In genomic region chr12:71685961-71686657, GRCh38 we compare ENCODE assay signal across 8 cellular contexts. TPM values are rescaled to one million over a fixed set of nuclear protein-coding genes. Genes with fewer than 3 reads are reported as not detected.
DNase-seq lines count a peak whose midpoint lies in the region; ATAC-seq and TF ChIP-seq lines count a peak whose summit lies in the region.

TMEM19 (plus strand) TSS chr12:71686082; CDS start chr12:71686681, 599 bp downstream.

- ATAC-seq in GM21360 (IDR thresholded peaks at IDR 0.05; ENCODE audit: unreplicated experiment), result peak; percentile 83

- H3K4me1 Mint-ChIP-seq in Caco-2 (ENCODE audit: low read depth, unreplicated experiment) (no peaks in the 10 kb centered on the region), endodermal cell (peaks cover 7% of the 10 kb centered on the region)

- peak within 1 kb of the TSS; percentile 46 for H3K4me3 ChIP-seq in Caco-2 (ENCODE audit: low read depth, low read length)
- H3K4me3 ChIP-seq in endodermal cell (ENCODE audit: low read length), result peak within 1 kb of the TSS; percentile 99

- H3K9me3 ChIP-seq in Caco-2, result no peaks in the 10 kb centered on the region
- no peaks in the 10 kb centered on the region for H3K9me3 ChIP-seq in endodermal cell (ENCODE audit: control insufficient read depth, low read length)

- peak within 1 kb of the TSS; percentile 83 for H3K27ac ChIP-seq in endodermal cell (ENCODE audit: low read depth, low read length)

- H3K27me3 Mint-ChIP-seq in Caco-2 (ENCODE audit: insufficient read depth, unreplicated experiment), result no peaks in the 10 kb centered on the region
- H3K27me3 Mint-ChIP-seq in endodermal cell (ENCODE audit: insufficient read depth), result no peaks in the 10 kb centered on the region

- H3K9me3 Mint-ChIP-seq in Caco-2 (ENCODE audit: unreplicated experiment) (no peaks in the 10 kb centered on the region), endodermal cell (no peaks in the 10 kb centered on the region)

- peak in 1 of 2 experiments; percentile 39 for TF ChIP-seq CTCF in Caco-2 (IDR thresholded peaks at IDR 0.05; ENCODE audit: insufficient read depth in 1 of 2, low read depth in 1 of 2, low read length in 1 of 2, severe bottlenecking in 1 of 2, unreplicated experiment in 1 of 2)
- TF ChIP-seq CTCF in endodermal cell (conservative IDR thresholded peaks at IDR 0.05), result peak; percentile 38

- peak within 1 kb of the TSS; percentile 93 for H3K27ac Mint-ChIP-seq in Caco-2 (ENCODE audit: unreplicated experiment)
- H3K27ac Mint-ChIP-seq in endodermal cell, result peak within 1 kb of the TSS; percentile 87

- CTCF ChIA-PET in Caco-2 (lab: Charles Lee), result interaction anchor here (1.0 to 4.3 kb wide), 4 partner anchors 18 to 61 kb away, joined by 4 to 49 read pairs (median 12); partner anchors contain the start of genes THAP2 and ZFC3H1

- H3K36me3 ChIP-seq in Caco-2 (ENCODE audit: control insufficient read depth, insufficient read depth, low read length), result no peaks in the 10 kb centered on the region
- H3K36me3 ChIP-seq in endodermal cell (ENCODE audit: control insufficient read depth, insufficient read depth, low read length), result peaks cover 4% of the 10 kb centered on the region

- 0 to 1% methylated on average over 26 to 61 of the region's 62 CpGs for WGBS in endodermal cell (ENCODE audit: insufficient coverage in 1 of 2, insufficient read length in 1 of 2), 2 experiments

- H3K4me1 ChIP-seq in Caco-2 (no peaks in the 10 kb centered on the region), endodermal cell (ENCODE audit: control insufficient read depth, insufficient read depth, low read length) (no peaks in the 10 kb centered on the region)

- H3K36me3 Mint-ChIP-seq in Caco-2 (ENCODE audit: insufficient read depth, unreplicated experiment) (no peaks in the 10 kb centered on the region), endodermal cell (ENCODE audit: low read depth) (no peaks in the 10 kb centered on the region)

- peak; percentile 89 to 91 for DNase-seq in Caco-2
- DNase-seq in HT1080 (ENCODE audit: low read depth), result peak; percentile 94
- DNase-seq in NOMO-1 treated with dmso at 0.1 percent for 144 hours (lab: John Stamatoyannopoulos, UW; ENCODE audit: unreplicated experiment), result peak; percentile 88
- peak; percentile 60 to 69 (median 62) for DNase-seq in activated CD8-positive, alpha-beta memory T cell treated with anti-CD3 and anti-CD28 coated beads for 48 hours (ENCODE audit: low read depth in 2 of 3, low spot score in 2 of 3)
- peak; percentile 97 for DNase-seq in endodermal cell
- peak; percentile 96 for DNase-seq in mesenteric fat pad (ENCODE audit: low spot score)
- peak; percentile 54 for DNase-seq in stimulated activated CD8-positive, alpha-beta memory T cell treated with anti-CD3 and anti-CD28 coated beads, Interleukin-15, amount 100 ng/mL, for 24 hours (ENCODE audit: low read depth)

- H3K9ac ChIP-seq in endodermal cell (ENCODE audit: extremely low read depth, low read length, poor library complexity, severe bottlenecking), result peak within 1 kb of the TSS; percentile 80

- BruUV-seq in Caco-2 (replicated peaks; lab: Mats Ljungman, UMichigan), result no TSS peak

- peak within 1 kb of the TSS; percentile 97 for H3K4me3 Mint-ChIP-seq in Caco-2 (ENCODE audit: unreplicated experiment)
- H3K4me3 Mint-ChIP-seq in endodermal cell, result peak within 1 kb of the TSS; percentile 73

- H3K27me3 ChIP-seq in Caco-2 (replicated peaks; ENCODE audit: control insufficient read depth, insufficient read depth, low read length), result no peaks in the 10 kb centered on the region
- no peaks in the 10 kb centered on the region for H3K27me3 ChIP-seq in endodermal cell (ENCODE audit: control insufficient read depth, insufficient read depth, low read length, poor library complexity, severe bottlenecking)

- intact Hi-C loops in Caco-2 (cut with micrococcal nuclease; ENCODE audit: unreplicated experiment), result loop anchor here (1.0 to 2.0 kb wide), 4 partner anchors 22 to 61 kb away; partner anchors contain the start of gene THAP2

- POLR2A ChIA-PET in Caco-2 (lab: Charles Lee), result interaction anchor here (0.8 to 3.1 kb wide), 5 partner anchors 23 to 68 kb away, joined by 3 to 49 read pairs (median 9); partner anchors contain the start of genes RAB21, THAP2 and ZFC3H1

RNA-seq across cellular contexts. Expression of gene TMEM19, which starts in this region (rescaled TPM):
- total RNA-seq in Caco-2 (2022), result 17.8 and 24.2 TPM in 2 replicates
- total RNA-seq in HT1080 (2014; rRNA removed; shearing (Covaris generic)), result 41.8 and 55.8 TPM in 2 replicates
- 23.9 and 25.4 TPM in 2 replicates for polyA plus RNA-seq in HT1080 (2015; cell fraction: cytosol; rRNA removed)
- polyA plus RNA-seq in HT1080 (2015; cell fraction: nucleus; rRNA removed), result 23.5 and 31.1 TPM in 2 replicates
- 10 to 100 TPM; 12.7 to 15.9 TPM for total RNA-seq in endodermal cell
- polyA plus RNA-seq in endodermal cell (2013, experiment 1 of 2), result 13.4 TPM
- 13.7 TPM for polyA plus RNA-seq in endodermal cell (2013, experiment 2 of 2)
- 24.9 TPM for total RNA-seq in mesenteric fat pad

Comparison
In these comparisons a context has a peak if more than half of its experiments do, and no peak if none do; other contexts are left out.
1. Peak in every context shown above with its lines: DNase-seq, ATAC-seq, H3K4me3 ChIP-seq and H3K27ac ChIP-seq.